ENCODE assay signal across 22 cellular contexts in the genomic region with DNA sequence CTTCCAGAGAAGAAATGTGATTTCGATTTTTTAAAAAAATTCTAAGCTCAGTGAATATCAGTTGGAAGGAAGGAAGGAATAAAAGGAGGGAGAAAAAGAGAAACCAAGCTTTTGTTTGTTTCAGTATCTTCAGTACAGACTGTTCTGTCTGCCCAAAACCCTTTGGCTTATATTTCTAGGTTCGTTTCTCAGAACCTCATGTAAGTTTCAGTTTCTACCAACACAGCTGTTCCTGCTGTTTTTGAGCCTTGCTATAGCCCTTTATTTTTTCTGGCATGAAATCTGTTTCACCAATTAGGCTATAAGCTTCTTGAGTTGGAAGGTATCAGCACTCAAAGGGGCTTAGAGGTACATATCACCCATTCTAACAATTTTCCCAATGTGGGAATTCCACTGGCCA.
DNase-seq lines count a peak whose midpoint lies in the region; ATAC-seq, FAIRE-seq and TF ChIP-seq lines count a peak whose summit lies in the region.
"Had no signal": no experiment of that assay in that cellular context is flagged by ENCODE, and none has a peak within 500 bp of the region (broad histone marks: within the 10 kb centered on the region; RNA-seq: fewer than 3 reads in every experiment).

No MANE protein-coding gene starts in this region.

- H3K4me2 ChIP-seq in parathyroid adenoma (ENCODE audit: low read length): no peak overlapping the region
- H3K4me2 ChIP-seq: hepatocyte had no signal

- ATAC-seq in GM19035 (IDR thresholded peaks at IDR 0.05; ENCODE audit: unreplicated experiment) (peak; percentile 73), HG02623 (IDR thresholded peaks at IDR 0.05; ENCODE audit: unreplicated experiment) (peak; percentile 86), HG03432 (IDR thresholded peaks at IDR 0.05; ENCODE audit: unreplicated experiment) (peak; percentile 96), Right ventricle myocardium superior (ENCODE audit: poor library complexity) (no peak), HG02973 (IDR thresholded peaks at IDR 0.05; ENCODE audit: unreplicated experiment) (no peak)
- ATAC-seq: left cardiac atrium had no signal

- H3K9me3 ChIP-seq in parathyroid adenoma (ENCODE audit: control insufficient read depth, low read length) (no peaks in the 10 kb centered on the region), kidney (ENCODE audit: control insufficient read depth in 1 of 2, low read length in 2 of 2) (no peaks in the 10 kb centered on the region)
- H3K9me3 ChIP-seq: sigmoid colon had no signal

- H3K79me2 ChIP-seq in parathyroid adenoma: no peaks in the 10 kb centered on the region
- H3K79me2 ChIP-seq: hepatocyte had no signal

- no peaks in the 10 kb centered on the region for H3K27me3 ChIP-seq in parathyroid adenoma (ENCODE audit: control insufficient read depth, insufficient read depth, low read length)
- H3K27me3 ChIP-seq: hepatocyte, sigmoid colon had no signal

- H3K4me1 ChIP-seq in parathyroid adenoma (peaks cover 3% of the 10 kb centered on the region), kidney (ENCODE audit: control insufficient read depth in 1 of 2, insufficient read depth in 1 of 2, low read depth in 1 of 2, low read length in 2 of 2) (peaks cover 0 to 9% of the 10 kb centered on the region in 2 donors)
- H3K4me1 ChIP-seq: sigmoid colon had no signal

- intact Hi-C loops in kidney (cut with DNase I): no loop called here
- intact Hi-C loops in Right ventricle myocardium superior (cut with DNase I): no loop called here

- H3K27ac ChIP-seq in parathyroid adenoma: no peak overlapping the region
- no peak overlapping the region for H3K27ac ChIP-seq in kidney (ENCODE audit: low read depth in 2 of 2, low read length in 2 of 2)
- H3K27ac ChIP-seq: hepatocyte, sigmoid colon, SK-N-MC had no signal

- H3K36me3 ChIP-seq in parathyroid adenoma (ENCODE audit: control insufficient read depth, insufficient read depth, low read length) (no peaks in the 10 kb centered on the region), kidney (ENCODE audit: control insufficient read depth in 1 of 2, insufficient read depth in 2 of 2, low read length in 2 of 2) (no peaks in the 10 kb centered on the region)
- H3K36me3 ChIP-seq: sigmoid colon had no signal

- H3K4me3 ChIP-seq in parathyroid adenoma (ENCODE audit: low read depth, low read length): no peak overlapping the region
- H3K4me3 ChIP-seq in kidney (ENCODE audit: low read length in 2 of 2): no peak overlapping the region
- H3K4me3 ChIP-seq: hepatocyte, sigmoid colon, SK-N-MC had no signal

- DNase-seq in kidney (no peak), Right ventricle myocardium superior (no peak)
- DNase-seq: activated CD4-positive, CD25-positive, alpha-beta regulatory T cell treated with anti-CD3 and anti-CD28 coated beads, Interleukin-2, amount 50 U/mL, for 72 hours; activated gamma-delta T cell treated with Interleukin-2 at 50 U/mL for 16 hours; amygdala; central memory CD4-positive, alpha-beta T cell; effector CD8-positive, alpha-beta T cell; GDM1; H7; left cardiac atrium; NCI-H226; occipital lobe; sigmoid colon; stimulated activated CD8-positive, alpha-beta memory T cell treated with anti-CD3 and anti-CD28 coated beads, Interleukin-4, amount 100 ng/mL, for 48 hours; T1000 had no signal

- TF ChIP-seq CTCF in parathyroid adenoma (IDR thresholded peaks at IDR 0.05) (no peak), kidney (IDR thresholded peaks at IDR 0.05; ENCODE audit: borderline replicate concordance, extremely low read depth, insufficient read depth) (no peak)

- no peak for FAIRE-seq in kidney (lab: Jason Lieb, UNC)

- no peak overlapping the region for H3K9ac ChIP-seq in parathyroid adenoma
- H3K9ac ChIP-seq in kidney (ENCODE audit: low read length in 2 of 2): no peak overlapping the region

- peak overlapping the region; percentile 15 for H2AFZ ChIP-seq in parathyroid adenoma
- H2AFZ ChIP-seq: hepatocyte had no signal

Comparison
In these comparisons a context has a peak if more than half of its experiments do, and no peak if none do; other contexts are left out.
1. ATAC-seq: peak in GM19035 (single experiment), HG02623 (single experiment) and HG03432 (single experiment); none in Right ventricle myocardium superior (single experiment) and HG02973 (single experiment).